Comparison of ENCODE assay signal across 8 cellular contexts in genomic region chr5:81971086-81971693, GRCh38. TPM values are rescaled to one million over a fixed set of nuclear protein-coding genes. Genes with fewer than 3 reads are reported as not detected.
DNase-seq lines count a peak whose midpoint lies in the region; ATAC-seq and TF ChIP-seq lines count a peak whose summit lies in the region.

No MANE protein-coding gene starts in this region.

- no CpG with 5 or more reads among the region's 10 CpGs for WGBS in iPS DF 6.9 (ENCODE audit: insufficient coverage, insufficient read length)

- H3K36me3 Mint-ChIP-seq in activated naive CD8-positive, alpha-beta T cell treated with anti-CD3 and anti-CD28 coated beads, Interleukin-2, amount 10 ng/mL, durations not matched to agents 7 days and 5 days = no peaks in the 10 kb centered on the region

- POLR2A ChIA-PET in activated naive CD8-positive, alpha-beta T cell treated with anti-CD3 and anti-CD28 coated beads, Interleukin-2, amount 10 ng/mL, durations not matched to agents 7 days and 5 days (lab: Charles Lee) = interaction anchor here (0.6 to 2.9 kb wide), 3 partner anchors 119 to 306 kb away, joined by 3 to 27 read pairs (median 12); partner anchors contain the start of gene SSBP2

- ATAC-seq in GM18498 (IDR thresholded peaks at IDR 0.05; ENCODE audit: unreplicated experiment) (peak; percentile 22), gastrocnemius medialis (peak; percentile 30 to 57)
- ATAC-seq in activated naive CD8-positive, alpha-beta T cell treated with anti-CD3 and anti-CD28 coated beads, Interleukin-2, amount 10 ng/mL, durations not matched to agents 7 days and 5 days (ENCODE audit: low read depth) = peak; percentile 24

- H3K27ac Mint-ChIP-seq in activated naive CD8-positive, alpha-beta T cell treated with anti-CD3 and anti-CD28 coated beads, Interleukin-2, amount 10 ng/mL, durations not matched to agents 7 days and 5 days = peak overlapping the region; percentile 95

- peaks cover 24% of the 10 kb centered on the region for H3K4me1 Mint-ChIP-seq in activated naive CD8-positive, alpha-beta T cell treated with anti-CD3 and anti-CD28 coated beads, Interleukin-2, amount 10 ng/mL, durations not matched to agents 7 days and 5 days

- intact Hi-C loops in gastrocnemius medialis (cut with DNase I; ENCODE audit: low total_unique reads) = loop anchor here (2.0 to 10.0 kb wide), 6 partner anchors 136 to 1104 kb away; partner anchors contain the start of genes SSBP2, TMEM167A and XRCC4

- DNase-seq in AG20443 (ENCODE audit: low spot score) = peak; percentile 9
- peak; percentile 11 for DNase-seq in NCI-H2029 (lab: John Stamatoyannopoulos, UW)
- no peak for DNase-seq in activated naive CD8-positive, alpha-beta T cell treated with anti-CD3 and anti-CD28 coated beads, Interleukin-2, amount 10 ng/mL, durations not matched to agents 7 days and 5 days
- no peak for DNase-seq in iPS DF 6.9 (ENCODE audit: low read depth, low spot score)
- no peak for DNase-seq in gastrocnemius medialis
- DNase-seq in dedifferentiated amniotic fluid mesenchymal stem cell (ENCODE audit: extremely low spot score) = no peak
- no peak for DNase-seq in NCI-H446 (lab: John Stamatoyannopoulos, UW)

- peak overlapping the region; percentile 88 for H3K4me3 Mint-ChIP-seq in activated naive CD8-positive, alpha-beta T cell treated with anti-CD3 and anti-CD28 coated beads, Interleukin-2, amount 10 ng/mL, durations not matched to agents 7 days and 5 days

- in situ Hi-C loops in gastrocnemius medialis (cut with MboI; ENCODE audit: low sequenced_read_pairs in 4 of 4) = loop anchor here in 3 of 4 donors (5.0 to 25.0 kb wide), 4 partner anchors 219 to 464 kb away; partner anchors contain the start of gene SSBP2 (in 1 of the 3)

- no peaks in the 10 kb centered on the region for H3K9me3 Mint-ChIP-seq in activated naive CD8-positive, alpha-beta T cell treated with anti-CD3 and anti-CD28 coated beads, Interleukin-2, amount 10 ng/mL, durations not matched to agents 7 days and 5 days

- H3K27me3 ChIP-seq in iPS DF 6.9 (ENCODE audit: control insufficient read depth, insufficient read depth, low read length) = no peaks in the 10 kb centered on the region
- H3K27me3 ChIP-seq in gastrocnemius medialis = no peaks in the 10 kb centered on the region

- TF ChIP-seq POLR2A in gastrocnemius medialis (IDR thresholded peaks at IDR 0.05) = no peak

- H3K27me3 Mint-ChIP-seq in activated naive CD8-positive, alpha-beta T cell treated with anti-CD3 and anti-CD28 coated beads, Interleukin-2, amount 10 ng/mL, durations not matched to agents 7 days and 5 days = no peaks in the 10 kb centered on the region

- TF ChIP-seq CTCF in gastrocnemius medialis (IDR thresholded peaks at IDR 0.05 in 4 of 5, conservative IDR thresholded peaks at IDR 0.05 in 1 of 5) = no peak

- no peaks in the 10 kb centered on the region for H3K4me1 ChIP-seq in iPS DF 6.9 (ENCODE audit: control insufficient read depth, insufficient read depth, low read length)
- peaks cover 0 to 8% of the 10 kb centered on the region in 2 donors for H3K4me1 ChIP-seq in gastrocnemius medialis

- H3K9me3 ChIP-seq in iPS DF 6.9 (ENCODE audit: control insufficient read depth, insufficient read depth, low read length) = no peaks in the 10 kb centered on the region
- H3K9me3 ChIP-seq in gastrocnemius medialis = no peaks in the 10 kb centered on the region

- H3K4me3 ChIP-seq in iPS DF 6.9 (ENCODE audit: low read length) (peak overlapping the region; percentile 63; the same call in 1 of the 2 replicates), gastrocnemius medialis (peak overlapping the region; percentile 79 to 93 (median 82))

- no peaks in the 10 kb centered on the region for H3K36me3 ChIP-seq in iPS DF 6.9 (ENCODE audit: control insufficient read depth, insufficient read depth, low read length)
- no peaks in the 10 kb centered on the region for H3K36me3 ChIP-seq in gastrocnemius medialis

- H3K27ac ChIP-seq in iPS DF 6.9 (ENCODE audit: low read length) (no peak overlapping the region), gastrocnemius medialis (peak overlapping the region; percentile 93 to 99 (median 98))

RNA-seq across cellular contexts. Expression of gene ATG10, which starts 0.6 kb away (rescaled TPM):
- 10 to 100 TPM; 11.5 to 12.4 TPM for total RNA-seq in activated naive CD8-positive, alpha-beta T cell treated with anti-CD3 and anti-CD28 coated beads, Interleukin-2, amount 10 ng/mL, durations not matched to agents 7 days and 5 days
- total RNA-seq in gastrocnemius medialis = 1 to 10 TPM; 2.9 to 8.5 (median 6.0) TPM

Comparison
In these comparisons a context has a peak if more than half of its experiments do, and no peak if none do; other contexts are left out.
1. DNase-seq: peak in AG20443 (single experiment) and NCI-H2029 (single experiment); none in activated naive CD8-positive, alpha-beta T cell treated with anti-CD3 and anti-CD28 coated beads, Interleukin-2, amount 10 ng/mL, durations not matched to agents 7 days and 5 days (single experiment), iPS DF 6.9 (single experiment), gastrocnemius medialis (0 of 2), dedifferentiated amniotic fluid mesenchymal stem cell (single experiment) and NCI-H446 (0 of 2).
2. Peak in every context shown above with its lines, with median percentiles within 50 percentile points of each other: ATAC-seq.